Comparison of ENCODE assay signal across 12 cellular contexts in genomic region chr4:113637363-113637762, GRCh38.
A peak's percentile ranks its signal among the peaks of the same experiment; 100 is the strongest.
DNase-seq lines count a peak whose midpoint lies in the region; ATAC-seq and TF ChIP-seq lines count a peak whose summit lies in the region.
"Had no signal": no experiment of that assay in that cellular context is flagged by ENCODE, and none has a peak within 500 bp of the region (broad histone marks: within the 10 kb centered on the region; RNA-seq: fewer than 3 reads in every experiment).

No MANE protein-coding gene starts in this region.

- no peak overlapping the region for H3K23ac ChIP-seq in IMR-90 (ENCODE audit: low read depth, low read length)
- no peak overlapping the region for H3K23ac ChIP-seq in mesenchymal stem cell (ENCODE audit: low read length in 2 of 2)

- H4K8ac ChIP-seq in IMR-90 (ENCODE audit: low read depth in 2 of 2, low read length in 2 of 2) (no peak overlapping the region), mesenchymal stem cell (ENCODE audit: low read length) (no peak overlapping the region)

- no peak overlapping the region for H2BK12ac ChIP-seq in mesenchymal stem cell (ENCODE audit: low read length in 2 of 2)

- H2BK120ac ChIP-seq in IMR-90 (ENCODE audit: low read depth, low read length) (no peak overlapping the region), mesenchymal stem cell (ENCODE audit: low read depth, low read length) (no peak overlapping the region)

- no peak for TF ChIP-seq EP300 in SK-N-SH (IDR thresholded peaks at IDR 0.05; ENCODE audit: borderline replicate concordance in 1 of 2, low read depth in 1 of 2, low read length in 1 of 2)

- no peaks in the 10 kb centered on the region for H3K9me2 ChIP-seq in SK-N-SH

- H3K9ac ChIP-seq in SK-N-SH (no peak overlapping the region), IMR-90 (ENCODE audit: low read depth, low read length) (no peak overlapping the region), mesenchymal stem cell (ENCODE audit: low read length) (no peak overlapping the region)

- H4K91ac ChIP-seq in IMR-90 (ENCODE audit: insufficient read depth, low read depth, low read length): no peak overlapping the region
- H4K91ac ChIP-seq in mesenchymal stem cell (ENCODE audit: low read length): no peak overlapping the region

- no peaks in the 10 kb centered on the region for H3K9me3 ChIP-seq in SK-N-SH
- H3K9me3 ChIP-seq in IMR-90 (ENCODE audit: control insufficient read depth, insufficient read depth, low read length): no peaks in the 10 kb centered on the region
- no peaks in the 10 kb centered on the region for H3K9me3 ChIP-seq in mesenchymal stem cell (ENCODE audit: control insufficient read depth, low read length)

- no peak overlapping the region for H2AK9ac ChIP-seq in IMR-90 (replicated peaks; ENCODE audit: low read depth, low read length, poor library complexity)

- peaks cover 3% of the 10 kb centered on the region for H3K36me3 Mint-ChIP-seq in osteocyte (ENCODE audit: unreplicated experiment)

- dilution Hi-C loops in IMR-90 (cut with HindIII; ENCODE audit: low sequenced_read_pairs, unreplicated experiment): no loop called here

- CTCF ChIA-PET in SK-N-SH (lab: Yijun Ruan, JAX): no interaction called here
- CTCF ChIA-PET in IMR-90 (lab: Yijun Ruan, JAX): interaction anchor here (0.5 to 0.7 kb wide), 2 partner anchors 22 to 747 kb away, joined by 3 read pairs; no protein-coding TSS in a partner anchor

- H3K18ac ChIP-seq in IMR-90 (ENCODE audit: low read depth, low read length) (no peak overlapping the region), mesenchymal stem cell (ENCODE audit: low read depth in 1 of 2, low read length in 2 of 2) (no peak overlapping the region)

- H4K5ac ChIP-seq in IMR-90 (ENCODE audit: low read depth, low read length): no peak overlapping the region

- H4K20me1 ChIP-seq in SK-N-SH (ENCODE audit: insufficient read depth) (peaks cover 51% of the 10 kb centered on the region), IMR-90 (ENCODE audit: insufficient read depth, low read length) (peaks cover 32% of the 10 kb centered on the region; the same call in 1 of the 2 replicates)

- no peak for DNase-seq in SK-N-SH
- peak; percentile 77 for DNase-seq in IMR-90
- peak; percentile 82 for DNase-seq in astrocyte of the cerebellum (ENCODE audit: low read depth)
- no peak for DNase-seq in osteocyte (ENCODE audit: extremely low spot score, unreplicated experiment)
- no peak for DNase-seq in AG08396 (ENCODE audit: low spot score)
- DNase-seq in mesenchymal stem cell: no peak
- no peak for DNase-seq in activated gamma-delta T cell treated with Interleukin-2 at 50 U/mL for 16 hours
- DNase-seq: 8988T, NCI-H510A, SHP77 treated with DMSO at 0.1 percent for 48 hours had no signal

- H3K9me1 ChIP-seq in IMR-90 (ENCODE audit: insufficient read depth, low read length): peaks cover 10% of the 10 kb centered on the region

- peaks cover 15% of the 10 kb centered on the region for H3F3A ChIP-seq in SK-N-SH (replicated peaks; ENCODE audit: insufficient read depth)

- H3K4me3 ChIP-seq in SK-N-SH (ENCODE audit: low read depth in 2 of 2, low read length in 1 of 2): no peak overlapping the region
- H3K4me3 ChIP-seq in IMR-90 (ENCODE audit: insufficient read depth, low read depth, low read length): no peak overlapping the region
- no peak overlapping the region for H3K4me3 ChIP-seq in astrocyte of the cerebellum (ENCODE audit: low read depth, low read length)
- no peak overlapping the region for H3K4me3 ChIP-seq in mesenchymal stem cell (ENCODE audit: insufficient read depth in 1 of 2, low read depth in 1 of 2, low read length in 2 of 2)
- H3K4me3 ChIP-seq: lung had no signal

- BruUV-seq in IMR-90 (replicated peaks; lab: Mats Ljungman, UMichigan): no TSS peak

- no peaks in the 10 kb centered on the region for H3K27me3 Mint-ChIP-seq in osteocyte (ENCODE audit: unreplicated experiment)

- no peak for ATAC-seq in SK-N-SH treated with all-trans-retinoic acid at 6 μM for 48 hours
- no peak for ATAC-seq in IMR-90 (ENCODE audit: low read depth)

- 0 out of 2 replicates have a peak overlapping the region, but pooled peaks have one; percentile 0 for H3K4me2 ChIP-seq in SK-N-SH
- no peak overlapping the region for H3K4me2 ChIP-seq in IMR-90 (ENCODE audit: low read depth, low read length)
- no peak overlapping the region for H3K4me2 ChIP-seq in mesenchymal stem cell (ENCODE audit: low read length, poor library complexity, severe bottlenecking)

- no peak overlapping the region for H3K56ac ChIP-seq in IMR-90 (ENCODE audit: extremely low read depth, insufficient read depth, low read length)

- H3K79me2 ChIP-seq in SK-N-SH (ENCODE audit: insufficient read depth): peaks cover 36% of the 10 kb centered on the region

- POLR2A ChIA-PET in SK-N-SH (lab: Yijun Ruan, JAX) (no interaction called here), IMR-90 (lab: Charles Lee; ENCODE audit: unreplicated experiment) (no interaction called here)

- H2BK5ac ChIP-seq in IMR-90 (ENCODE audit: low read depth, low read length, poor library complexity, severe bottlenecking): no peak overlapping the region
- H2BK5ac ChIP-seq in mesenchymal stem cell (ENCODE audit: low read depth, low read length, poor library complexity, severe bottlenecking): no peak overlapping the region

- H3K4me3 Mint-ChIP-seq in osteocyte (ENCODE audit: unreplicated experiment): no peak overlapping the region

- H3K4me1 ChIP-seq in SK-N-SH (ENCODE audit: control insufficient read depth in 1 of 2, insufficient read depth in 2 of 2, low read depth in 1 of 2, low read length in 1 of 2): peaks cover 11 to 14% of the 10 kb centered on the region in 2 experiments; a peak in 3 of 4 replicates
- H3K4me1 ChIP-seq in IMR-90 (ENCODE audit: control insufficient read depth, insufficient read depth, low read length): peaks cover 15% of the 10 kb centered on the region
- peaks cover 8% of the 10 kb centered on the region for H3K4me1 ChIP-seq in mesenchymal stem cell (ENCODE audit: control insufficient read depth, insufficient read depth, low read depth, low read length)

- H3K4me1 Mint-ChIP-seq in osteocyte (ENCODE audit: unreplicated experiment): peaks cover 36% of the 10 kb centered on the region

- in situ Hi-C loops in IMR-90 (cut with MboI; ENCODE audit: low sequenced_read_pairs) (no loop called here), astrocyte of the cerebellum (cut with HindIII; ENCODE audit: low sequenced_read_pairs) (no loop called here)

- H3K9me3 Mint-ChIP-seq in osteocyte (ENCODE audit: unreplicated experiment): no peaks in the 10 kb centered on the region

- 8% methylated on average over 1 of the region's 1 CpG for WGBS in SK-N-SH (ENCODE audit: low lambda C conversion rate)
- WGBS in IMR-90 (ENCODE audit: extremely low coverage in 2 of 2, insufficient read length in 1 of 2), 2 experiments: no CpG with 5 or more reads among the region's 1 CpG
- WGBS in mesenchymal stem cell: 0% methylated on average over 1 of the region's 1 CpG

- H3K36me3 ChIP-seq in SK-N-SH (replicated peaks in 1 of 2; ENCODE audit: control insufficient read depth in 1 of 2, insufficient read depth in 2 of 2, low read length in 1 of 2) (no peaks in the 10 kb centered on the region), IMR-90 (ENCODE audit: control insufficient read depth, insufficient read depth, low read length) (no peaks in the 10 kb centered on the region), mesenchymal stem cell (ENCODE audit: control insufficient read depth in 1 of 2, insufficient read depth in 2 of 2, low read depth in 1 of 2, low read length in 2 of 2) (peaks cover 0 to 31% of the 10 kb centered on the region in 2 experiments)

- intact Hi-C loops in IMR-90 (cut with micrococcal nuclease): no loop called here

- H2BK15ac ChIP-seq in IMR-90 (ENCODE audit: low read depth, low read length) (no peak overlapping the region), mesenchymal stem cell (ENCODE audit: low read depth, poor library complexity, severe bottlenecking) (no peak overlapping the region)

- H3K14ac ChIP-seq in IMR-90 (replicated peaks; ENCODE audit: low read depth, low read length): no peak overlapping the region
- H3K14ac ChIP-seq in mesenchymal stem cell (ENCODE audit: low read length in 2 of 2): no peak overlapping the region

- H3K27me3 ChIP-seq in SK-N-SH (ENCODE audit: insufficient read depth) (no peaks in the 10 kb centered on the region), IMR-90 (ENCODE audit: control insufficient read depth, insufficient read depth, low read length) (no peaks in the 10 kb centered on the region), mesenchymal stem cell (ENCODE audit: control insufficient read depth in 1 of 2, insufficient read depth in 1 of 2, low read length in 2 of 2) (no peaks in the 10 kb centered on the region)

- H2AK5ac ChIP-seq in IMR-90 (ENCODE audit: low read depth, low read length) (no peak overlapping the region), mesenchymal stem cell (ENCODE audit: low read length, severe bottlenecking) (no peak overlapping the region)

- H2AFZ ChIP-seq in SK-N-SH (ENCODE audit: low read depth) (no peak overlapping the region), IMR-90 (replicated peaks; ENCODE audit: low read length, poor library complexity) (no peak overlapping the region), mesenchymal stem cell (ENCODE audit: low read depth, low read length) (no peak overlapping the region)

- peak overlapping the region; percentile 32 for H3K27ac Mint-ChIP-seq in osteocyte (ENCODE audit: unreplicated experiment)

- TF ChIP-seq RAD21 in SK-N-SH (IDR thresholded peaks at IDR 0.05; ENCODE audit: low read length) (no peak), IMR-90 (IDR thresholded peaks at IDR 0.05; ENCODE audit: low read length) (no peak)

- TF ChIP-seq CTCF in SK-N-SH (IDR thresholded peaks at IDR 0.05): no peak
- no peak for TF ChIP-seq CTCF in IMR-90 (conservative IDR thresholded peaks at IDR 0.05; ENCODE audit: low read depth, low read length)
- no peak for TF ChIP-seq CTCF in astrocyte of the cerebellum (IDR thresholded peaks at IDR 0.05; ENCODE audit: low read depth, low read length, missing control alignments)
- no peak for TF ChIP-seq CTCF in osteocyte (IDR thresholded peaks at IDR 0.05)

- H3K79me1 ChIP-seq in IMR-90 (ENCODE audit: low read depth in 1 of 2, low read length in 2 of 2) (peaks cover 29 to 62% of the 10 kb centered on the region in 2 experiments), mesenchymal stem cell (replicated peaks; ENCODE audit: low read length, poor library complexity, severe bottlenecking) (peaks cover 12% of the 10 kb centered on the region)

- H2BK20ac ChIP-seq in IMR-90 (ENCODE audit: low read depth, low read length): no peak overlapping the region

- H3K4ac ChIP-seq in IMR-90 (ENCODE audit: low read depth, low read length): no peak overlapping the region
- no peak overlapping the region for H3K4ac ChIP-seq in mesenchymal stem cell (ENCODE audit: low read depth in 1 of 2, low read length in 2 of 2)

- H3K27ac ChIP-seq in SK-N-SH (ENCODE audit: low read depth in 2 of 2, low read length in 1 of 2) (no peak overlapping the region), IMR-90 (ENCODE audit: insufficient read depth, low read length) (no peak overlapping the region), mesenchymal stem cell (ENCODE audit: low read length, poor library complexity, severe bottlenecking) (no peak overlapping the region)

- no peak for TF ChIP-seq POLR2A in IMR-90 (IDR thresholded peaks at IDR 0.05; ENCODE audit: low read depth, low read length)

TF ChIP-seq in SK-N-SH, 30 proteins besides CTCF, POLR2A, EP300 and RAD21 (continues in another document):
- no peak for TF ChIP-seq FOXJ3 (CRISPR knock-in tag; IDR thresholded peaks at IDR 0.05)

TF ChIP-seq in IMR-90, 13 proteins besides CTCF, POLR2A, EP300 and RAD21 (continues in another document):
- TF ChIP-seq NFE2L2 (IDR thresholded peaks at IDR 0.05; ENCODE audit: low read depth, low read length): no peak

Comparison
In these comparisons a context has a peak if more than half of its experiments do, and no peak if none do; other contexts are left out.
1. DNase-seq: peak in IMR-90 (single experiment) and astrocyte of the cerebellum (single experiment); none in SK-N-SH (single experiment), osteocyte (single experiment), AG08396 (single experiment), mesenchymal stem cell (single experiment) and activated gamma-delta T cell treated with Interleukin-2 at 50 U/mL for 16 hours (single experiment).